Comparison of ENCODE assay signal across 19 cellular contexts in genomic region chr4:60344908-60345307, GRCh38.
DNase-seq lines count a peak whose midpoint lies in the region; ATAC-seq and TF ChIP-seq lines count a peak whose summit lies in the region.
"Had no signal": no experiment of that assay in that cellular context is flagged by ENCODE, and none has a peak within 500 bp of the region (broad histone marks: within the 10 kb centered on the region; RNA-seq: fewer than 3 reads in every experiment).

No MANE protein-coding gene starts in this region.

- no CpG with 5 or more reads among the region's 2 CpGs for WGBS in IMR-90 (ENCODE audit: extremely low coverage in 2 of 2, insufficient read length in 1 of 2), 2 experiments
- 45 to 55% (median 52%) methylated on average over 2 of the region's 2 CpGs for WGBS in adrenal gland, 4 donors

- TF ChIP-seq CTCF in IMR-90 (conservative IDR thresholded peaks at IDR 0.05; ENCODE audit: low read depth, low read length) (no peak), retinal pigment epithelial cell (conservative IDR thresholded peaks at IDR 0.05; ENCODE audit: low read depth, low read length) (no peak), adrenal gland (IDR thresholded peaks at IDR 0.05) (no peak)

- no peak for TF ChIP-seq RAD21 in IMR-90 (IDR thresholded peaks at IDR 0.05; ENCODE audit: low read length)

- dilution Hi-C loops in IMR-90 (cut with HindIII; ENCODE audit: low sequenced_read_pairs, unreplicated experiment): no loop called here

- DNase-seq in COLO829 (ENCODE audit: low spot score) (peak; percentile 39), IMR-90 (peak; percentile 8), epithelial cell of prostate (ENCODE audit: low read depth, low spot score) (peak; percentile 1), retinal pigment epithelial cell (ENCODE audit: low read depth) (peak; percentile 43), adrenal gland (no peak), EL (no peak)
- DNase-seq: AML-193, H7, HFFc6, NCI-H1417 treated with DMSO at 0.1 percent for 48 hours, NCI-H187 treated with DMSO at 0.1 percent for 48 hours, NCI-H226, NCI-H524, PC-9 had no signal

- no peak overlapping the region for H2BK120ac ChIP-seq in IMR-90 (ENCODE audit: low read depth, low read length)

- no peak overlapping the region for H2BK20ac ChIP-seq in IMR-90 (ENCODE audit: low read depth, low read length)

- H3K4me2 ChIP-seq in IMR-90 (ENCODE audit: low read depth, low read length): no peak overlapping the region
- H3K4me2 ChIP-seq: PC-9 had no signal

- H4K91ac ChIP-seq in IMR-90 (ENCODE audit: insufficient read depth, low read depth, low read length): no peak overlapping the region

- no peaks in the 10 kb centered on the region for H3K79me1 ChIP-seq in IMR-90 (ENCODE audit: low read depth in 1 of 2, low read length in 2 of 2)

- no TSS peak for BruUV-seq in IMR-90 (replicated peaks; lab: Mats Ljungman, UMichigan)

- ATAC-seq in IMR-90 (ENCODE audit: low read depth): no peak
- no peak for ATAC-seq in HG03135 (IDR thresholded peaks at IDR 0.05; ENCODE audit: unreplicated experiment)
- ATAC-seq: GM12878 had no signal

- no peaks in the 10 kb centered on the region for H4K20me1 ChIP-seq in IMR-90 (ENCODE audit: insufficient read depth, low read length)

- no peak overlapping the region for H2AFZ ChIP-seq in IMR-90 (replicated peaks; ENCODE audit: low read length, poor library complexity)
- H2AFZ ChIP-seq: PC-9 had no signal

- no peaks in the 10 kb centered on the region for H3K9me1 ChIP-seq in IMR-90 (ENCODE audit: insufficient read depth, low read length)

- H3K27me3 ChIP-seq in IMR-90 (ENCODE audit: control insufficient read depth, insufficient read depth, low read length) (no peaks in the 10 kb centered on the region), adrenal gland (no peaks in the 10 kb centered on the region)
- H3K27me3 ChIP-seq: SJSA1 had no signal

- H3K27ac ChIP-seq in IMR-90 (ENCODE audit: insufficient read depth, low read length) (no peak overlapping the region), epithelial cell of prostate (no peak overlapping the region), adrenal gland (no peak overlapping the region)
- H3K27ac ChIP-seq: C4-2B, HL-60, PC-9, SJSA1 had no signal

- H2BK5ac ChIP-seq in IMR-90 (ENCODE audit: low read depth, low read length, poor library complexity, severe bottlenecking): no peak overlapping the region

- H3K4me1 ChIP-seq in IMR-90 (ENCODE audit: control insufficient read depth, insufficient read depth, low read length) (no peaks in the 10 kb centered on the region), adrenal gland (replicated peaks in 1 of 2) (no peaks in the 10 kb centered on the region)
- H3K4me1 ChIP-seq: SJSA1 had no signal

- POLR2A ChIA-PET in IMR-90 (lab: Charles Lee; ENCODE audit: unreplicated experiment): no interaction called here

- H2AK9ac ChIP-seq in IMR-90 (replicated peaks; ENCODE audit: low read depth, low read length, poor library complexity): no peak overlapping the region

- in situ Hi-C loops in IMR-90 (cut with MboI; ENCODE audit: low sequenced_read_pairs): no loop called here

- H3K14ac ChIP-seq in IMR-90 (replicated peaks; ENCODE audit: low read depth, low read length): no peak overlapping the region

- H3K4me3 ChIP-seq in IMR-90 (ENCODE audit: insufficient read depth, low read depth, low read length) (no peak overlapping the region), retinal pigment epithelial cell (ENCODE audit: low read length) (no peak overlapping the region), adrenal gland (no peak overlapping the region)
- H3K4me3 ChIP-seq: GM12878, PC-9, SJSA1 had no signal

- no peak overlapping the region for H3K9ac ChIP-seq in IMR-90 (ENCODE audit: low read depth, low read length)

- H3K36me3 ChIP-seq in IMR-90 (ENCODE audit: control insufficient read depth, insufficient read depth, low read length): no peaks in the 10 kb centered on the region
- no peaks in the 10 kb centered on the region for H3K36me3 ChIP-seq in adrenal gland (replicated peaks in 1 of 2)
- H3K36me3 ChIP-seq: SJSA1 had no signal

- H2AK5ac ChIP-seq in IMR-90 (ENCODE audit: low read depth, low read length): no peak overlapping the region

- no peak overlapping the region for H3K56ac ChIP-seq in IMR-90 (ENCODE audit: extremely low read depth, insufficient read depth, low read length)

- no peak overlapping the region for H4K5ac ChIP-seq in IMR-90 (ENCODE audit: low read depth, low read length)

- no peak overlapping the region for H4K8ac ChIP-seq in IMR-90 (ENCODE audit: low read depth in 2 of 2, low read length in 2 of 2)

- H3K9me3 ChIP-seq in IMR-90 (ENCODE audit: control insufficient read depth, insufficient read depth, low read length) (no peaks in the 10 kb centered on the region), adrenal gland (replicated peaks in 1 of 3) (no peaks in the 10 kb centered on the region)
- H3K9me3 ChIP-seq: SJSA1 had no signal

- CTCF ChIA-PET in IMR-90 (lab: Yijun Ruan, JAX): no interaction called here

- TF ChIP-seq POLR2A in IMR-90 (IDR thresholded peaks at IDR 0.05; ENCODE audit: low read depth, low read length): no peak
- no peak for TF ChIP-seq POLR2A in adrenal gland (IDR thresholded peaks at IDR 0.05)

- intact Hi-C loops in IMR-90 (cut with micrococcal nuclease): no loop called here
- intact Hi-C loops in adrenal gland (cut with DNase I): no loop called here

- no peak overlapping the region for H2BK15ac ChIP-seq in IMR-90 (ENCODE audit: low read depth, low read length)

- no peak overlapping the region for H3K18ac ChIP-seq in IMR-90 (ENCODE audit: low read depth, low read length)

- H3K23ac ChIP-seq in IMR-90 (ENCODE audit: low read depth, low read length): no peak overlapping the region

- no peak overlapping the region for H3K4ac ChIP-seq in IMR-90 (ENCODE audit: low read depth, low read length)

TF ChIP-seq in IMR-90, 13 proteins besides CTCF, POLR2A, EP300 and RAD21:
- TF ChIP-seq CHD1 (IDR thresholded peaks at IDR 0.05; ENCODE audit: low read depth, low read length): no peak
- no peak for TF ChIP-seq MXI1 (IDR thresholded peaks at IDR 0.05; ENCODE audit: borderline replicate concordance, low read depth, low read length)
- no peak for TF ChIP-seq CEBPB (IDR thresholded peaks at IDR 0.05; ENCODE audit: low read depth, low read length)
- no peak for TF ChIP-seq RCOR1 (IDR thresholded peaks at IDR 0.05; ENCODE audit: insufficient replicate concordance, low read length)
- no peak for TF ChIP-seq FOS (IDR thresholded peaks at IDR 0.05; ENCODE audit: low read depth, low read length)
- TF ChIP-seq SMC3 (IDR thresholded peaks at IDR 0.05; ENCODE audit: low read depth, low read length): no peak
- TF ChIP-seq MAFK (IDR thresholded peaks at IDR 0.05; ENCODE audit: low read depth, low read length): no peak
- no peak for TF ChIP-seq BHLHE40 (IDR thresholded peaks at IDR 0.05; ENCODE audit: low read depth, low read length)
- no peak for TF ChIP-seq MAZ (IDR thresholded peaks at IDR 0.05; ENCODE audit: borderline replicate concordance, low read depth, low read length)
- no peak for TF ChIP-seq ELK1 (IDR thresholded peaks at IDR 0.05; ENCODE audit: borderline replicate concordance, low read depth, low read length)
- no peak for TF ChIP-seq NFE2L2 (IDR thresholded peaks at IDR 0.05; ENCODE audit: low read depth, low read length)
- TF ChIP-seq RFX5 (IDR thresholded peaks at IDR 0.05; ENCODE audit: low read depth, low read length): no peak
- TF ChIP-seq USF2 (IDR thresholded peaks at IDR 0.05; ENCODE audit: low read depth, low read length): no peak

Comparison
In these comparisons a context has a peak if more than half of its experiments do, and no peak if none do; other contexts are left out.
1. DNase-seq: peak in COLO829 (single experiment), IMR-90 (single experiment), epithelial cell of prostate (single experiment) and retinal pigment epithelial cell (single experiment); none in adrenal gland (0 of 7) and EL (single experiment).